Comparison of ENCODE assay signal across 1 cellular context in genomic region chr6:152301806-152302568, GRCh38.
A peak's percentile ranks its signal among the peaks of the same experiment; 100 is the strongest.
TF ChIP-seq lines count a peak whose summit lies in the region.

No MANE protein-coding gene starts in this region.

TF ChIP-seq in GM12878, 131 proteins besides CTCF, POLR2A, EP300 and RAD21 (continued from another document and continues in another):
- peak; percentile 74 for TF ChIP-seq MLLT1 (IDR thresholded peaks at IDR 0.05)
- TF ChIP-seq ATF2 (IDR thresholded peaks at IDR 0.05; ENCODE audit: low read length): peak; percentile 25; the same call in 1 of the 2 replicates
- peak; percentile 92; the same call in 1 of the 2 replicates for TF ChIP-seq CHD1 (IDR thresholded peaks at IDR 0.05; ENCODE audit: low read depth, low read length)
- TF ChIP-seq, protein P1, sequence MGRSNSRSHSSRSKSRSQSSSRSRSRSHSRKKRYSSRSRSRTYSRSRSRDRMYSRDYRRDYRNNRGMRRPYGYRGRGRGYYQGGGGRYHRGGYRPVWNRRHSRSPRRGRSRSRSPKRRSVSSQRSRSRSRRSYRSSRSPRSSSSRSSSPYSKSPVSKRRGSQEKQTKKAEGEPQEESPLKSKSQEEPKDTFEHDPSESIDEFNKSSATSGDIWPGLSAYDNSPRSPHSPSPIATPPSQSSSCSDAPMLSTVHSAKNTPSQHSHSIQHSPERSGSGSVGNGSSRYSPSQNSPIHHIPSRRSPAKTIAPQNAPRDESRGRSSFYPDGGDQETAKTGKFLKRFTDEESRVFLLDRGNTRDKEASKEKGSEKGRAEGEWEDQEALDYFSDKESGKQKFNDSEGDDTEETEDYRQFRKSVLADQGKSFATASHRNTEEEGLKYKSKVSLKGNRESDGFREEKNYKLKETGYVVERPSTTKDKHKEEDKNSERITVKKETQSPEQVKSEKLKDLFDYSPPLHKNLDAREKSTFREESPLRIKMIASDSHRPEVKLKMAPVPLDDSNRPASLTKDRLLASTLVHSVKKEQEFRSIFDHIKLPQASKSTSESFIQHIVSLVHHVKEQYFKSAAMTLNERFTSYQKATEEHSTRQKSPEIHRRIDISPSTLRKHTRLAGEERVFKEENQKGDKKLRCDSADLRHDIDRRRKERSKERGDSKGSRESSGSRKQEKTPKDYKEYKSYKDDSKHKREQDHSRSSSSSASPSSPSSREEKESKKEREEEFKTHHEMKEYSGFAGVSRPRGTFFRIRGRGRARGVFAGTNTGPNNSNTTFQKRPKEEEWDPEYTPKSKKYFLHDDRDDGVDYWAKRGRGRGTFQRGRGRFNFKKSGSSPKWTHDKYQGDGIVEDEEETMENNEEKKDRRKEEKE (IDR thresholded peaks at IDR 0.05): peak; percentile 84
- TF ChIP-seq CBX3 (IDR thresholded peaks at IDR 0.05; ENCODE audit: borderline replicate concordance, low read depth): no peak
- TF ChIP-seq TCF12 (IDR thresholded peaks at IDR 0.05; ENCODE audit: low read depth, low read length): 0 out of 2 replicates have a peak, but pooled peaks have one; percentile 18
- no peak; the same call in none of the 2 replicates for TF ChIP-seq EED (IDR thresholded peaks at IDR 0.05; ENCODE audit: low read depth)
- TF ChIP-seq SMAD1 (IDR thresholded peaks at IDR 0.05; ENCODE audit: low read depth, partially characterized antibody): no peak
- peak; percentile 91 for TF ChIP-seq DPF2 (IDR thresholded peaks at IDR 0.05)
- no peak for TF ChIP-seq ZNF622 (IDR thresholded peaks at IDR 0.05)
- TF ChIP-seq CHD2 (IDR thresholded peaks at IDR 0.05; ENCODE audit: borderline replicate concordance, low read depth, low read length): peak; percentile 58; the same call in 1 of the 2 replicates
- TF ChIP-seq, protein P2, sequence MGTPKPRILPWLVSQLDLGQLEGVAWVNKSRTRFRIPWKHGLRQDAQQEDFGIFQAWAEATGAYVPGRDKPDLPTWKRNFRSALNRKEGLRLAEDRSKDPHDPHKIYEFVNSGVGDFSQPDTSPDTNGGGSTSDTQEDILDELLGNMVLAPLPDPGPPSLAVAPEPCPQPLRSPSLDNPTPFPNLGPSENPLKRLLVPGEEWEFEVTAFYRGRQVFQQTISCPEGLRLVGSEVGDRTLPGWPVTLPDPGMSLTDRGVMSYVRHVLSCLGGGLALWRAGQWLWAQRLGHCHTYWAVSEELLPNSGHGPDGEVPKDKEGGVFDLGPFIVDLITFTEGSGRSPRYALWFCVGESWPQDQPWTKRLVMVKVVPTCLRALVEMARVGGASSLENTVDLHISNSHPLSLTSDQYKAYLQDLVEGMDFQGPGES (IDR thresholded peaks at IDR 0.05): no peak
- 0 out of 4 replicates have a peak, but pooled peaks of 1 of the 2 experiments have one; percentile 9 for TF ChIP-seq SRF (IDR thresholded peaks at IDR 0.05; ENCODE audit: low read depth in 2 of 2, low read length in 2 of 2)
- no peak for TF ChIP-seq GABPA (IDR thresholded peaks at IDR 0.05; ENCODE audit: low read depth)
- TF ChIP-seq, protein P3, sequence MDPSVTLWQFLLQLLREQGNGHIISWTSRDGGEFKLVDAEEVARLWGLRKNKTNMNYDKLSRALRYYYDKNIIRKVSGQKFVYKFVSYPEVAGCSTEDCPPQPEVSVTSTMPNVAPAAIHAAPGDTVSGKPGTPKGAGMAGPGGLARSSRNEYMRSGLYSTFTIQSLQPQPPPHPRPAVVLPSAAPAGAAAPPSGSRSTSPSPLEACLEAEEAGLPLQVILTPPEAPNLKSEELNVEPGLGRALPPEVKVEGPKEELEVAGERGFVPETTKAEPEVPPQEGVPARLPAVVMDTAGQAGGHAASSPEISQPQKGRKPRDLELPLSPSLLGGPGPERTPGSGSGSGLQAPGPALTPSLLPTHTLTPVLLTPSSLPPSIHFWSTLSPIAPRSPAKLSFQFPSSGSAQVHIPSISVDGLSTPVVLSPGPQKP (IDR thresholded peaks at IDR 0.05; ENCODE audit: low read depth, low read length): no peak
- TF ChIP-seq EGR1 (IDR thresholded peaks at IDR 0.05; ENCODE audit: borderline replicate concordance in 1 of 2, low read depth in 2 of 2, low read length in 2 of 2): peak in 1 of 2 experiments; percentile 69; a peak in 1 of 3 replicates
- no peak; the same call in 1 of the 2 replicates for TF ChIP-seq SMAD5 (IDR thresholded peaks at IDR 0.05; ENCODE audit: low read depth)
- no peak for TF ChIP-seq NR2C2 (IDR thresholded peaks at IDR 0.05; ENCODE audit: borderline replicate concordance, control insufficient read depth, insufficient read length, low read depth)
- peak; percentile 3 for TF ChIP-seq SIX5 (IDR thresholded peaks at IDR 0.05; ENCODE audit: low read depth, low read length, severe bottlenecking)
- no peak for TF ChIP-seq FOXM1 (IDR thresholded peaks at IDR 0.05; ENCODE audit: low read depth, low read length)
- peak; percentile 95 for TF ChIP-seq KLF5 (IDR thresholded peaks at IDR 0.05; ENCODE audit: partially characterized antibody)
- TF ChIP-seq CBFB (IDR thresholded peaks at IDR 0.05; ENCODE audit: low read depth): peak; percentile 58
- no peak for TF ChIP-seq NRF1 (conservative IDR thresholded peaks at IDR 0.05; ENCODE audit: low read depth, low read length)
- TF ChIP-seq SMARCA5 (IDR thresholded peaks at IDR 0.05): 0 out of 2 replicates have a peak, but pooled peaks have one; percentile 59
- peak; percentile 72; the same call in 1 of the 2 replicates for TF ChIP-seq TAF1 (IDR thresholded peaks at IDR 0.05; ENCODE audit: borderline replicate concordance, low read depth, low read length)
- TF ChIP-seq KAT2A (conservative IDR thresholded peaks at IDR 0.05; ENCODE audit: control insufficient read depth, low read depth, low read length): no peak
- TF ChIP-seq ZNF274 (IDR thresholded peaks at IDR 0.05; ENCODE audit: insufficient read depth, insufficient read length): no peak
- peak; percentile 25 for TF ChIP-seq MAX (IDR thresholded peaks at IDR 0.05; ENCODE audit: low read depth, low read length)
- no peak for TF ChIP-seq REST (IDR thresholded peaks at IDR 0.05; ENCODE audit: low read depth, low read length)
- no peak for TF ChIP-seq BRCA1 (IDR thresholded peaks at IDR 0.05; ENCODE audit: low read depth, low read length)
- TF ChIP-seq WRNIP1 (IDR thresholded peaks at IDR 0.05; ENCODE audit: borderline replicate concordance, low read depth, low read length): no peak
- no peak for TF ChIP-seq MYC (IDR thresholded peaks at IDR 0.05; ENCODE audit: insufficient read depth, insufficient read length, insufficient replicate concordance, low read length, severe bottlenecking)
- no peak for TF ChIP-seq MTA3 (IDR thresholded peaks at IDR 0.05; ENCODE audit: borderline replicate concordance, low read length)
- no peak for TF ChIP-seq YBX1 (IDR thresholded peaks at IDR 0.05)
- TF ChIP-seq JUNB (IDR thresholded peaks at IDR 0.05): no peak
- TF ChIP-seq RCOR1 (conservative IDR thresholded peaks at IDR 0.05; ENCODE audit: low read depth, low read length): 0 out of 2 replicates have a peak, but pooled peaks have one; percentile 77
- TF ChIP-seq SMC3 (IDR thresholded peaks at IDR 0.05; ENCODE audit: borderline replicate concordance, low read length): no peak; the same call in 1 of the 2 replicates
- TF ChIP-seq, protein P4, sequence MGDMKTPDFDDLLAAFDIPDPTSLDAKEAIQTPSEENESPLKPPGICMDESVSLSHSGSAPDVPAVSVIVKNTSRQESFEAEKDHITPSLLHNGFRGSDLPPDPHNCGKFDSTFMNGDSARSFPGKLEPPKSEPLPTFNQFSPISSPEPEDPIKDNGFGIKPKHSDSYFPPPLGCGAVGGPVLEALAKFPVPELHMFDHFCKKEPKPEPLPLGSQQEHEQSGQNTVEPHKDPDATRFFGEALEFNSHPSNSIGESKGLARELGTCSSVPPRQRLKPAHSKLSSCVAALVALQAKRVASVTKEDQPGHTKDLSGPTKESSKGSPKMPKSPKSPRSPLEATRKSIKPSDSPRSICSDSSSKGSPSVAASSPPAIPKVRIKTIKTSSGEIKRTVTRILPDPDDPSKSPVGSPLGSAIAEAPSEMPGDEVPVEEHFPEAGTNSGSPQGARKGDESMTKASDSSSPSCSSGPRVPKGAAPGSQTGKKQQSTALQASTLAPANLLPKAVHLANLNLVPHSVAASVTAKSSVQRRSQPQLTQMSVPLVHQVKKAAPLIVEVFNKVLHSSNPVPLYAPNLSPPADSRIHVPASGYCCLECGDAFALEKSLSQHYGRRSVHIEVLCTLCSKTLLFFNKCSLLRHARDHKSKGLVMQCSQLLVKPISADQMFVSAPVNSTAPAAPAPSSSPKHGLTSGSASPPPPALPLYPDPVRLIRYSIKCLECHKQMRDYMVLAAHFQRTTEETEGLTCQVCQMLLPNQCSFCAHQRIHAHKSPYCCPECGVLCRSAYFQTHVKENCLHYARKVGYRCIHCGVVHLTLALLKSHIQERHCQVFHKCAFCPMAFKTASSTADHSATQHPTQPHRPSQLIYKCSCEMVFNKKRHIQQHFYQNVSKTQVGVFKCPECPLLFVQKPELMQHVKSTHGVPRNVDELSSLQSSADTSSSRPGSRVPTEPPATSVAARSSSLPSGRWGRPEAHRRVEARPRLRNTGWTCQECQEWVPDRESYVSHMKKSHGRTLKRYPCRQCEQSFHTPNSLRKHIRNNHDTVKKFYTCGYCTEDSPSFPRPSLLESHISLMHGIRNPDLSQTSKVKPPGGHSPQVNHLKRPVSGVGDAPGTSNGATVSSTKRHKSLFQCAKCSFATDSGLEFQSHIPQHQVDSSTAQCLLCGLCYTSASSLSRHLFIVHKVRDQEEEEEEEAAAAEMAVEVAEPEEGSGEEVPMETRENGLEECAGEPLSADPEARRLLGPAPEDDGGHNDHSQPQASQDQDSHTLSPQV (IDR thresholded peaks at IDR 0.05): no peak
- peak; percentile 69 for TF ChIP-seq SKIL (IDR thresholded peaks at IDR 0.05; ENCODE audit: low read depth, poor library complexity, severe bottlenecking)
